ENCODE assay signal across 1 cellular context in genomic region chr15:72184165-72184811, GRCh38.
TF ChIP-seq lines count a peak whose summit lies in the region.

No MANE protein-coding gene starts in this region.

TF ChIP-seq in H1, 55 proteins besides CTCF, POLR2A, EP300 and RAD21 (continued from another document):
- TF ChIP-seq HDAC2 (IDR thresholded peaks at IDR 0.05; ENCODE audit: borderline replicate concordance in 1 of 2, low read depth in 2 of 2, low read length in 2 of 2): peak in 1 of 2 experiments; percentile 68; a peak in 1 of 4 replicates
- TF ChIP-seq RBBP5 (IDR thresholded peaks at IDR 0.05; ENCODE audit: borderline replicate concordance, low read depth, low read length): 0 out of 2 replicates have a peak, but pooled peaks have one; percentile 33
- TF ChIP-seq FOSL1 (IDR thresholded peaks at IDR 0.05; ENCODE audit: insufficient read depth, low read depth, low read length): no peak
- TF ChIP-seq CTBP2 (IDR thresholded peaks at IDR 0.05; ENCODE audit: borderline replicate concordance, insufficient read depth, insufficient read length, low read length): no peak
- TF ChIP-seq KDM1A (IDR thresholded peaks at IDR 0.05; ENCODE audit: borderline replicate concordance, low read length): no peak
- TF ChIP-seq, protein P1, sequence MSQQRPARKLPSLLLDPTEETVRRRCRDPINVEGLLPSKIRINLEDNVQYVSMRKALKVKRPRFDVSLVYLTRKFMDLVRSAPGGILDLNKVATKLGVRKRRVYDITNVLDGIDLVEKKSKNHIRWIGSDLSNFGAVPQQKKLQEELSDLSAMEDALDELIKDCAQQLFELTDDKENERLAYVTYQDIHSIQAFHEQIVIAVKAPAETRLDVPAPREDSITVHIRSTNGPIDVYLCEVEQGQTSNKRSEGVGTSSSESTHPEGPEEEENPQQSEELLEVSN (IDR thresholded peaks at IDR 0.05): 0 out of 2 replicates have a peak, but pooled peaks have one; percentile 50
- TF ChIP-seq MAFK (IDR thresholded peaks at IDR 0.05; ENCODE audit: low read depth, low read length): no peak
